13 cellular contexts compared by ENCODE assay signal in genomic region chr10:70761031-70761601, GRCh38. TPM values are rescaled to one million over a fixed set of nuclear protein-coding genes. Genes with fewer than 3 reads are reported as not detected.
DNase-seq lines count a peak whose midpoint lies in the region; ATAC-seq, FAIRE-seq and TF ChIP-seq lines count a peak whose summit lies in the region.
"Had no signal": no experiment of that assay in that cellular context is flagged by ENCODE, and none has a peak within 500 bp of the region (broad histone marks: within the 10 kb centered on the region; RNA-seq: fewer than 3 reads in every experiment).

No MANE protein-coding gene starts in this region.

- no peak overlapping the region for H3K4me2 ChIP-seq in PC-3 (ENCODE audit: low read length)

- DNase-seq in ELF-1 (ENCODE audit: low read depth, low spot score) (peak; percentile 67), PC-3 (peak; percentile 68), epithelial cell of esophagus (ENCODE audit: low read depth) (no peak), D721Med (ENCODE audit: insufficient read length, low spot score) (no peak)
- DNase-seq in stimulated activated CD4-positive, alpha-beta T cell treated with anti-CD3 and anti-CD28 coated beads, Interleukin-4, amount 100 ng/mL, for 4 hours = no peak
- no peak for DNase-seq in stimulated activated CD4-positive, alpha-beta T cell treated with anti-CD3 and anti-CD28 coated beads, Interleukin-2, amount 100 ng/mL, for 48 hours
- DNase-seq: activated T-cell treated with anti-CD3 and anti-CD28 coated beads, Interleukin-2, amount 50 U/mL, for 4 hours; Calu3; central memory CD4-positive, alpha-beta T cell had no signal

- FAIRE-seq in D721Med (lab: Jason Lieb, UNC) = no peak

- TF ChIP-seq CTCF in PC-3 (conservative IDR thresholded peaks at IDR 0.05; ENCODE audit: low read depth, low read length) (peak; percentile 68), epithelial cell of esophagus (IDR thresholded peaks at IDR 0.05; ENCODE audit: insufficient read depth, low read depth, low read length, missing control alignments) (peak; percentile 17), D721Med (IDR thresholded peaks at IDR 0.05; ENCODE audit: insufficient read depth, missing control alignments) (no peak)

- H2AFZ ChIP-seq in PC-3 (ENCODE audit: low read length) (no peak overlapping the region), neuron (ENCODE audit: low read depth, low read length) (peak overlapping the region; percentile 44)

- H3K9me3 ChIP-seq in PC-3 (ENCODE audit: low read length) = peaks cover 4% of the 10 kb centered on the region; the same call in 1 of the 2 replicates
- H3K9me3 ChIP-seq in neuron (ENCODE audit: low read length) = peaks cover under 1% of the 10 kb centered on the region
- H3K9me3 ChIP-seq: right lobe of liver had no signal

- H3F3A ChIP-seq in PC-3 (ENCODE audit: low read length, unreplicated experiment) = no peaks in the 10 kb centered on the region

- no peaks in the 10 kb centered on the region for H3K79me2 ChIP-seq in PC-3 (ENCODE audit: low read length)

- H3K9me2 ChIP-seq in PC-3 (replicated peaks; ENCODE audit: low read length) = no peaks in the 10 kb centered on the region

- intact Hi-C loops in PC-3 (cut with micrococcal nuclease) = loop anchor here (1.0 kb wide), 3 partner anchors 54 to 119 kb away; partner anchors contain the start of gene SGPL1

- H3K27ac ChIP-seq in PC-3 (ENCODE audit: low read length) = no peak overlapping the region

- H3K36me3 ChIP-seq in PC-3 (ENCODE audit: low read depth, low read length) (no peaks in the 10 kb centered on the region), neuron (ENCODE audit: insufficient read depth, low read length) (no peaks in the 10 kb centered on the region)
- H3K36me3 ChIP-seq: right lobe of liver had no signal

- POLR2A ChIA-PET in PC-3 (lab: Charles Lee; ENCODE audit: unreplicated experiment) = no interaction called here

- CTCF ChIA-PET in PC-3 (lab: Charles Lee) = interaction anchor here (0.6 to 1.5 kb wide), 7 partner anchors 53 to 202 kb away, joined by 3 to 17 read pairs (median 3); no protein-coding TSS in a partner anchor

- peak; percentile 67 for ATAC-seq in PC-3
- ATAC-seq in GM19395 (IDR thresholded peaks at IDR 0.05; ENCODE audit: unreplicated experiment) = no peak
- ATAC-seq: activated T-cell treated with anti-CD3 and anti-CD28 coated beads, Interleukin-2, amount 50 U/mL, for 4 hours had no signal

- H3K4me1 ChIP-seq in PC-3 (ENCODE audit: insufficient read depth, low read length) (peaks cover 8% of the 10 kb centered on the region), neuron (ENCODE audit: insufficient read depth, low read length) (peaks cover 37% of the 10 kb centered on the region)

- H3K4me3 ChIP-seq in PC-3 (ENCODE audit: low read length) (no peak overlapping the region), epithelial cell of esophagus (ENCODE audit: low read length) (no peak overlapping the region), neuron (ENCODE audit: low read length) (no peak overlapping the region)
- H3K4me3 ChIP-seq: lung, right lobe of liver had no signal

- H3K9ac ChIP-seq in PC-3 (ENCODE audit: low read length) = no peak overlapping the region

- no peaks in the 10 kb centered on the region for H4K20me1 ChIP-seq in PC-3 (ENCODE audit: low read length)

- H3K27me3 ChIP-seq in PC-3 (ENCODE audit: low read length) (no peaks in the 10 kb centered on the region), neuron (ENCODE audit: insufficient read depth, low read length) (no peaks in the 10 kb centered on the region)
- H3K27me3 ChIP-seq: right lobe of liver had no signal

- no TSS peak for BruUV-seq in PC-3 (replicated peaks; lab: Mats Ljungman, UMichigan)

RNA-seq across cellular contexts. Expression of gene TBATA, which starts 24.1 kb away (rescaled TPM):
- not detected in 2 replicates for total RNA-seq in PC-3 (2014; rRNA removed)
- total RNA-seq: activated T-cell treated with anti-CD3 and anti-CD28 coated beads, Interleukin-2, amount 50 U/mL, for 4 hours; Calu3; lung; right lobe of liver had no signal

RNA-seq across cellular contexts. Expression of gene SGPL1, which starts 54.6 kb away (rescaled TPM):
- 77.6 and 101 TPM in 2 replicates for total RNA-seq in PC-3 (2014; rRNA removed)

Comparison
In these comparisons a context has a peak if more than half of its experiments do, and no peak if none do; other contexts are left out.
1. DNase-seq: peak in ELF-1 (single experiment) and PC-3 (single experiment); none in epithelial cell of esophagus (single experiment), stimulated activated CD4-positive, alpha-beta T cell treated with anti-CD3 and anti-CD28 coated beads, Interleukin-4, amount 100 ng/mL, for 4 hours (0 of 2), D721Med (single experiment) and stimulated activated CD4-positive, alpha-beta T cell treated with anti-CD3 and anti-CD28 coated beads, Interleukin-2, amount 100 ng/mL, for 48 hours (0 of 2).